ENCODE assay signal across 15 cellular contexts in genomic region chr6:123529843-123530242, GRCh38.
DNase-seq lines count a peak whose midpoint lies in the region; ATAC-seq and TF ChIP-seq lines count a peak whose summit lies in the region.
"Had no signal": no experiment of that assay in that cellular context is flagged by ENCODE, and none has a peak within 500 bp of the region (broad histone marks: within the 10 kb centered on the region; RNA-seq: fewer than 3 reads in every experiment).

No MANE protein-coding gene starts in this region.

- H3K36me3 ChIP-seq in RWPE2 (ENCODE audit: low read depth) (no peaks in the 10 kb centered on the region), mesenchymal stem cell (ENCODE audit: control insufficient read depth in 1 of 2, insufficient read depth in 2 of 2, low read depth in 1 of 2, low read length in 2 of 2) (no peaks in the 10 kb centered on the region), MG63 (no peaks in the 10 kb centered on the region)

- H2BK15ac ChIP-seq in mesenchymal stem cell (ENCODE audit: low read depth, poor library complexity, severe bottlenecking) = no peak overlapping the region

- 0 out of 3 replicates have a peak, but pooled peaks have one; percentile 31 for ATAC-seq in RWPE2 (ENCODE audit: low read depth)

- no peak overlapping the region for H2AK5ac ChIP-seq in mesenchymal stem cell (ENCODE audit: low read length, severe bottlenecking)

- peak; percentile 16 for DNase-seq in DMS 273 (lab: John Stamatoyannopoulos, UW; ENCODE audit: unreplicated experiment)
- DNase-seq in DMS 273 treated with DMSO at 0.1 percent for 48 hours (lab: John Stamatoyannopoulos, UW) = no peak
- DNase-seq in HEK293T (ENCODE audit: extremely low spot score) = no peak
- DNase-seq in RWPE2 (ENCODE audit: low spot score) = no peak
- peak; percentile 45 for DNase-seq in mesenchymal stem cell
- no peak for DNase-seq in activated CD8-positive, alpha-beta memory T cell treated with anti-CD3 and anti-CD28 coated beads for 24 hours
- DNase-seq in MG63 = no peak
- DNase-seq in stimulated activated naive CD4-positive, alpha-beta T cell treated with Interleukin-2 at 50 U/mL for 16 hours (lab: John Stamatoyannopoulos, UW) = no peak
- DNase-seq: activated CD4-positive, alpha-beta T cell treated with anti-CD3 and anti-CD28 coated beads for 48 hours; activated T-cell treated with anti-CD3 and anti-CD28 coated beads, Interleukin-2, amount 50 U/mL, for 1 hour; midbrain; NCI-H345; stimulated activated CD4-positive, alpha-beta T cell treated with anti-CD3 and anti-CD28 coated beads, Interleukin-12 subunit alpha, Interleukin-12 subunit beta, amount 100 ng/mL, for 4 hours; T-helper 2 cell had no signal

- no peak overlapping the region for H4K91ac ChIP-seq in mesenchymal stem cell (ENCODE audit: low read length)

- no peak overlapping the region for H3K14ac ChIP-seq in mesenchymal stem cell (ENCODE audit: low read length in 2 of 2)

- H3K9ac ChIP-seq in mesenchymal stem cell (ENCODE audit: low read length) = no peak overlapping the region

- H3K4me3 ChIP-seq in RWPE2 (ENCODE audit: severe bottlenecking) (no peak overlapping the region), mesenchymal stem cell (ENCODE audit: insufficient read depth in 1 of 2, low read depth in 1 of 2, low read length in 2 of 2) (no peak overlapping the region), MG63 (no peak overlapping the region)

- no peak overlapping the region for H4K8ac ChIP-seq in mesenchymal stem cell (ENCODE audit: low read length)

- H3K4ac ChIP-seq in mesenchymal stem cell (ENCODE audit: low read depth in 1 of 2, low read length in 2 of 2) = no peak overlapping the region

- H3K4me1 ChIP-seq in RWPE2 (ENCODE audit: insufficient read depth, poor library complexity, severe bottlenecking) = no peaks in the 10 kb centered on the region
- no peaks in the 10 kb centered on the region for H3K4me1 ChIP-seq in mesenchymal stem cell (ENCODE audit: control insufficient read depth, insufficient read depth, low read depth, low read length)

- H3K9me3 ChIP-seq in RWPE2 (ENCODE audit: severe bottlenecking) (no peaks in the 10 kb centered on the region), mesenchymal stem cell (ENCODE audit: control insufficient read depth, low read length) (no peaks in the 10 kb centered on the region), MG63 (no peaks in the 10 kb centered on the region)

- no peak overlapping the region for H2AFZ ChIP-seq in mesenchymal stem cell (ENCODE audit: low read depth, low read length)

- CTCF ChIA-PET in HEK293T (lab: Yijun Ruan, JAX) = no interaction called here

- H3K27ac ChIP-seq in RWPE2 (ENCODE audit: poor library complexity, severe bottlenecking) (no peak overlapping the region), mesenchymal stem cell (ENCODE audit: low read length, poor library complexity, severe bottlenecking) (no peak overlapping the region)
- H3K27ac ChIP-seq: 22Rv1 had no signal

- H3K18ac ChIP-seq in mesenchymal stem cell (ENCODE audit: low read depth in 1 of 2, low read length in 2 of 2) = no peak overlapping the region

- H2BK120ac ChIP-seq in mesenchymal stem cell (ENCODE audit: low read depth, low read length) = no peak overlapping the region

- H2BK12ac ChIP-seq in mesenchymal stem cell (ENCODE audit: low read length in 2 of 2) = no peak overlapping the region

- no peak overlapping the region for H3K4me2 ChIP-seq in mesenchymal stem cell (ENCODE audit: low read length, poor library complexity, severe bottlenecking)

- WGBS in mesenchymal stem cell = 0% methylated on average over 1 of the region's 1 CpG

- no peak overlapping the region for H3K23ac ChIP-seq in mesenchymal stem cell (ENCODE audit: low read length in 2 of 2)

- no peaks in the 10 kb centered on the region for H3K79me1 ChIP-seq in mesenchymal stem cell (replicated peaks; ENCODE audit: low read length, poor library complexity, severe bottlenecking)

- POLR2A ChIA-PET in HEK293T (lab: Yijun Ruan, JAX) = no interaction called here

- H3K27me3 ChIP-seq in RWPE2 (ENCODE audit: insufficient read depth, poor library complexity, severe bottlenecking) (no peaks in the 10 kb centered on the region), mesenchymal stem cell (ENCODE audit: control insufficient read depth in 1 of 2, insufficient read depth in 1 of 2, low read length in 2 of 2) (no peaks in the 10 kb centered on the region), MG63 (no peaks in the 10 kb centered on the region)

- no peak overlapping the region for H2BK5ac ChIP-seq in mesenchymal stem cell (ENCODE audit: low read depth, low read length, poor library complexity, severe bottlenecking)

- no peak for TF ChIP-seq CTCF in RWPE2 (IDR thresholded peaks at IDR 0.05; ENCODE audit: poor library complexity, severe bottlenecking)

TF ChIP-seq in HEK293T, 16 proteins besides CTCF, POLR2A, EP300 and RAD21:
- no peak for TF ChIP-seq TARDBP (IDR thresholded peaks at IDR 0.05)
- TF ChIP-seq ELF4 (IDR thresholded peaks at IDR 0.05) = no peak
- no peak for TF ChIP-seq FOXA1 (IDR thresholded peaks at IDR 0.05)
- TF ChIP-seq FOXM1 (IDR thresholded peaks at IDR 0.05; ENCODE audit: borderline replicate concordance) = no peak
- peak; percentile 83 for TF ChIP-seq PKNOX1 (IDR thresholded peaks at IDR 0.05)
- no peak for TF ChIP-seq HDGF (IDR thresholded peaks at IDR 0.05; ENCODE audit: borderline replicate concordance)
- TF ChIP-seq ARNT (IDR thresholded peaks at IDR 0.05) = no peak
- no peak for TF ChIP-seq LEF1 (IDR thresholded peaks at IDR 0.05; ENCODE audit: borderline replicate concordance)
TF ChIP-seq in HEK293T: peak in this region for 1.

Comparison
In these comparisons a context has a peak if more than half of its experiments do, and no peak if none do; other contexts are left out.
1. DNase-seq: peak in DMS 273 (single experiment) and mesenchymal stem cell (single experiment); none in DMS 273 treated with DMSO at 0.1 percent for 48 hours (single experiment), HEK293T (single experiment), RWPE2 (single experiment), activated CD8-positive, alpha-beta memory T cell treated with anti-CD3 and anti-CD28 coated beads for 24 hours (single experiment), MG63 (single experiment) and stimulated activated naive CD4-positive, alpha-beta T cell treated with Interleukin-2 at 50 U/mL for 16 hours (single experiment).